In the genomic region with DNA sequence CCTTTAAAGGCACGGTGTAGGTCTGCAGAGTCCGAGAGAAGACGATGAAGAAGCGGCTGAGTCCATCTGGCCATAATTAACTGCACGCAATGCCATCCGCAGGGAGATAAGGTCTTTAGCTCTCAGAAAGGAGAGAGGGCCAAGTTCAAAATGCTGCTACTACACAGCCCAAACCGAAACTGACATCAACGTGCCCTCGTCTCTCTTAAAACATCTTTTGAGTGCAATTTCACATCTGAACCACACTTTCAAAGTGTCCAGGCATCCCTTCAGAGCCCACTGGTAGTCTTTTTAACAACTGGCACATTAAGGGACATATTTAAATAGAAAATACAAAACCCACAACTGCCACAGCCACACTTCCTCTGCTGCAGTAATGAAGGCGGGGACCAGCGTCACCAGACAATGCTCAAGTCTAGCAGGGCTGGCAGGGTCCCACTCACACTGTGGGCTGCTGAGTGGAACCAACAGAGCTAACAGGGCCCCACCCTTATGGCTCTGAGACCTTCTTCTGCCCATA, we compare ENCODE assay signal across 8 cellular contexts. TPM values are rescaled to one million over a fixed set of nuclear protein-coding genes. Genes with fewer than 3 reads are reported as not detected.
A peak's percentile ranks its signal among the peaks of the same experiment; 100 is the strongest.
DNase-seq lines count a peak whose midpoint lies in the region; ATAC-seq and TF ChIP-seq lines count a peak whose summit lies in the region.

No MANE protein-coding gene starts in this region.

- H3K4me3 Mint-ChIP-seq in chondrocyte (ENCODE audit: unreplicated experiment) = no peak overlapping the region

- H3K27ac Mint-ChIP-seq in chondrocyte (ENCODE audit: unreplicated experiment) = no peak overlapping the region

- no peaks in the 10 kb centered on the region for H3K9me3 Mint-ChIP-seq in chondrocyte (ENCODE audit: low read depth)

- H3K4me1 Mint-ChIP-seq in chondrocyte (ENCODE audit: low read depth) = no peaks in the 10 kb centered on the region

- ATAC-seq in GM19463 (IDR thresholded peaks at IDR 0.05; ENCODE audit: unreplicated experiment) = peak; percentile 70
- ATAC-seq in left lobe of liver = peak; percentile 64
- ATAC-seq in stimulated activated naive CD8-positive, alpha-beta T cell treated with anti-CD3 and anti-CD28 coated beads, Interleukin-15, Interleukin-2, amounts not matched to agents 100 U/mL and 50 U/mL, for 24 hours = peak; percentile 84

- peaks cover 3% of the 10 kb centered on the region for H3K36me3 Mint-ChIP-seq in chondrocyte (ENCODE audit: low read depth)

- TF ChIP-seq CTCF in AG04449 (IDR thresholded peaks at IDR 0.05; ENCODE audit: insufficient read depth, low read length, missing control alignments) = no peak
- TF ChIP-seq CTCF in HL-60 (IDR thresholded peaks at IDR 0.05; ENCODE audit: insufficient read depth, low read length) = no peak
- TF ChIP-seq CTCF in chondrocyte (IDR thresholded peaks at IDR 0.05) = no peak

- no peak for DNase-seq in AG04449 (ENCODE audit: low read depth, low spot score)
- no peak for DNase-seq in HL-60 (ENCODE audit: low read depth in 1 of 2, low spot score in 1 of 2)
- peak; percentile 70 for DNase-seq in activated T-cell treated with anti-CD3 and anti-CD28 coated beads, Interleukin-2, amount 50 U/mL, for 48 hours
- no peak for DNase-seq in left lobe of liver (ENCODE audit: low spot score)
- peak; percentile 67 for DNase-seq in stimulated activated naive CD8-positive, alpha-beta T cell treated with anti-CD3 and anti-CD28 coated beads, Interleukin-15, Interleukin-2, amounts not matched to agents 100 U/mL and 50 U/mL, for 24 hours
- no peak for DNase-seq in D341Med (ENCODE audit: low spot score)
- DNase-seq in chondrocyte (ENCODE audit: low spot score) = no peak

- peak overlapping the region; percentile 42 for H3K27ac ChIP-seq in HL-60 (replicated peaks)

- H3K4me3 ChIP-seq in AG04449 (ENCODE audit: low read depth, low read length) = peak overlapping the region; percentile 38
- no peak overlapping the region for H3K4me3 ChIP-seq in HL-60 (replicated peaks; ENCODE audit: insufficient read depth, low read length)

- no peaks in the 10 kb centered on the region for H3K27me3 ChIP-seq in HL-60 (ENCODE audit: insufficient read depth, poor library complexity, severe bottlenecking)

- no peaks in the 10 kb centered on the region for H3K27me3 Mint-ChIP-seq in chondrocyte (ENCODE audit: low read depth)

- CTCF ChIA-PET in AG04449 (lab: Yijun Ruan, JAX) = interaction anchor here (0.6 to 2.1 kb wide), 5 partner anchors 10 to 226 kb away, joined by 3 to 10 read pairs (median 4); no protein-coding TSS in a partner anchor

- POLR2A ChIA-PET in AG04449 (lab: Yijun Ruan, JAX) = no interaction called here

RNA-seq across cellular contexts. Expression of a gene that starts 35.8 kb away (rescaled TPM):
- total RNA-seq in left lobe of liver (12.8 TPM), chondrocyte (20.0 to 48.1 TPM (median 20.6 TPM) in 3 replicates)

Comparison
In these comparisons a context has a peak if more than half of its experiments do, and no peak if none do; other contexts are left out.
1. DNase-seq: peak in activated T-cell treated with anti-CD3 and anti-CD28 coated beads, Interleukin-2, amount 50 U/mL, for 48 hours (2 of 2) and stimulated activated naive CD8-positive, alpha-beta T cell treated with anti-CD3 and anti-CD28 coated beads, Interleukin-15, Interleukin-2, amounts not matched to agents 100 U/mL and 50 U/mL, for 24 hours (single experiment); none in AG04449 (single experiment), HL-60 (0 of 2), left lobe of liver (single experiment), D341Med (single experiment) and chondrocyte (single experiment).
2. Peak in every context shown above with its lines, with median percentiles within 50 percentile points of each other: ATAC-seq.